Comparison of ENCODE assay signal across 9 cellular contexts in the genomic region with DNA sequence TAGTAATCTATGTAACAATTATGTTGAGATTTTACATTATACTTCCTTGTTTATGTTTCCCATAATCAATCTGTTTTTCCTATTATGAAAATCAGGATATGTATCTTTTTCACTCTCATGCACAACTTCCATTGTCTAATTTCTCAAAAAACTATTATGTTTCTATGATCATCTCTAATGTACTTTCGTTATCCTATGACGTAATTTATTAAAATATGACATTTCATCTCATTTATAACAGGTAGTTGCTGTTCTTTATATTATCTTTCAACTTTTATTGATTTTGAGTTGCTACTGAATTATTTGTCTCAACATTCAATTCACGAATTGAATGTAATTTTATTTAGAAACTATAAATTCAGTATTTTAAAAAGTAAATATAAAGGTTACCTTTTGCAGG.
"Had no signal": no experiment of that assay in that cellular context is flagged by ENCODE, and none has a peak within 500 bp of the region (broad histone marks: within the 10 kb centered on the region; RNA-seq: fewer than 3 reads in every experiment).

No MANE protein-coding gene starts in this region.

- H2AFZ ChIP-seq: GM23248 had no signal

- H3K4me3 ChIP-seq: GM23248, K562 had no signal

- H3K27ac ChIP-seq: GM23248, HL-60 had no signal

- H3K9ac ChIP-seq: GM23248 had no signal

- ATAC-seq: K562 had no signal

- FAIRE-seq: H54, K562 had no signal

- DNase-seq: GM23248, GOT3, H9, HCEC 1CT, IMR-90, KG1 had no signal
